In the genomic region with DNA sequence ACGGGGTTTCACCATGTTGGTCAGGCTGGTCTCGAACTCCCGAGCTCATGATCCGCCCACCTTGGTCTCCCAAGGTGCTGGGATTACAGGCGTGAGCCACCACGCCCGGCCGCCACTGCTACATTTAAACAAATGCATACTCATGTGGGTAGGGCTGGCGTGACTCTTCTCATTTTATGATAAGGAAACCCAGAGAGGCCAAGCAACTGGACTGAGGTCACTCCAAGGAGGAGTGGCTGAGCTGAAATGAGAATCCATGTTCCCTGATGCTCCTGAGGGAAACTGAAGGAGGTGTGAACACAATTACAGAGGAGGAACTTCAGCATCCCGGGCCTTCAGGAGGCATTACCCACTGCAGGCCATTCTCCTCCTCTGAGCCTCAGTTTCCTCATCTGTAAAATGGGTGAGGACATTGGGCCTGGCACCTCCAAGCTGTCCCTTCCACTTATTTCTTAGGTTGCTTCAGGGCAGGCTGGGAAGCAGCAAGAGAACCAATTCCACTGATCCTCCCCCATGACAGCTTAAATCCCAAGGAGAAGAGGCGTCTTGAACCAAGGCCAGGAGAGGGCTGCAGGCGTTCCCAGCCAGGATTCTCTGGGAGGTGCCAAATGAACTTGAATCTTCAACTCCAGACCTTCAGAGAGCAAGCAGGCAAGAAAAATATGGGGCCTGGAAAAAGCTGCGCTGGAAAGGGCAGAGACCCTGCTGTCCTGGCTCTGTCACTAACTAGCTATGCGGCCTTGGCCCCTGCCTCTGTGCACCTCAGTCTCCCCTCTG, we compare ENCODE assay signal across 18 cellular contexts. TPM values are rescaled to one million over a fixed set of nuclear protein-coding genes. Genes with fewer than 3 reads are reported as not detected.
DNase-seq lines count a peak whose midpoint lies in the region; ATAC-seq and TF ChIP-seq lines count a peak whose summit lies in the region.
"Had no signal": no experiment of that assay in that cellular context is flagged by ENCODE, and none has a peak within 500 bp of the region (broad histone marks: within the 10 kb centered on the region; RNA-seq: fewer than 3 reads in every experiment).

No MANE protein-coding gene starts in this region.

- H3K9me3 ChIP-seq in mucosa of rectum (ENCODE audit: control insufficient read depth in 2 of 2, low read length in 2 of 2) (no peaks in the 10 kb centered on the region), testis (no peaks in the 10 kb centered on the region)
- H3K9me3 ChIP-seq: neutrophil had no signal

- 85 to 88% methylated on average over 14 of the region's 14 CpGs for WGBS in testis, 2 donors

- TF ChIP-seq CTCF in RWPE1 (conservative IDR thresholded peaks at IDR 0.05; ENCODE audit: low read depth) (no peak), dorsolateral prefrontal cortex (IDR thresholded peaks at IDR 0.05 in 54 of 56, conservative IDR thresholded peaks at IDR 0.05 in 2 of 56; ENCODE audit: low read depth in 1 of 56, partially characterized antibody in 56 of 56) (no peak), testis (IDR thresholded peaks at IDR 0.05) (no peak)

- POLR2A ChIA-PET in RWPE1 (lab: Yijun Ruan, JAX; ENCODE audit: low non-redundant PET) = no interaction called here

- peaks cover 7 to 10% of the 10 kb centered on the region in 2 donors for H3K36me3 ChIP-seq in mucosa of rectum (ENCODE audit: control insufficient read depth in 2 of 2, insufficient read depth in 2 of 2, low read length in 2 of 2)
- no peaks in the 10 kb centered on the region for H3K36me3 ChIP-seq in testis (ENCODE audit: low read depth, missing control alignments)

- no peak for TF ChIP-seq POLR2A in testis (IDR thresholded peaks at IDR 0.05)

- H3K27ac ChIP-seq in RWPE1 (peak overlapping the region; percentile 88), dorsolateral prefrontal cortex (peak overlapping the region in 38 of 59 donors; percentile 9 to 98 (median 67)), mucosa of rectum (ENCODE audit: low read depth in 2 of 2, low read length in 2 of 2) (peak overlapping the region; percentile 95 to 98), testis (no peak overlapping the region)
- H3K27ac ChIP-seq: foreskin keratinocyte, neutrophil had no signal

- CTCF ChIA-PET in RWPE1 (lab: Yijun Ruan, JAX) = interaction anchor here (0.7 to 0.9 kb wide), 2 partner anchors 27 to 28 kb away, joined by 3 read pairs; no protein-coding TSS in a partner anchor

- no peaks in the 10 kb centered on the region for H3K27me3 ChIP-seq in dorsolateral prefrontal cortex
- no peaks in the 10 kb centered on the region for H3K27me3 ChIP-seq in mucosa of rectum (ENCODE audit: control insufficient read depth in 2 of 2, insufficient read depth in 2 of 2, low read length in 2 of 2)
- no peaks in the 10 kb centered on the region for H3K27me3 ChIP-seq in testis
- H3K27me3 ChIP-seq: foreskin keratinocyte, neutrophil had no signal

- ATAC-seq in GM21390 (IDR thresholded peaks at IDR 0.05; ENCODE audit: unreplicated experiment) = no peak
- ATAC-seq in GM18868 (IDR thresholded peaks at IDR 0.05; ENCODE audit: unreplicated experiment) = no peak
- ATAC-seq: activated CD8-positive, alpha-beta T cell treated with anti-CD3 and anti-CD28 coated beads for 36 hours; activated naive CD4-positive, alpha-beta T cell treated with anti-CD3 and anti-CD28 coated beads, Interleukin-2, amount 50 U/mL, for 72 hours; activated T-cell treated with anti-CD3 and anti-CD28 coated beads, Interleukin-2, amount 50 U/mL, for 4 hours; foreskin keratinocyte had no signal

- intact Hi-C loops in dorsolateral prefrontal cortex (cut with DNase I) (loop anchor here (5.0 to 10.0 kb wide), 2 partner anchors 36 to 178 kb away; a partner anchor contains a TSS), testis (cut with DNase I; ENCODE audit: low total_unique reads) (no loop called here)

- DNase-seq in RWPE1 (ENCODE audit: low spot score) (no peak), dorsolateral prefrontal cortex (no peak), testis (peak; percentile 30), hepatic stellate cell (ENCODE audit: low spot score) (no peak)
- DNase-seq: activated B cell treated with CpG ODN at 0.5 μM for 24 hours; activated CD8-positive, alpha-beta T cell treated with anti-CD3 and anti-CD28 coated beads for 36 hours; activated T-cell treated with anti-CD3 and anti-CD28 coated beads, Interleukin-2, amount 50 U/mL, for 4 hours; DND-41; foreskin keratinocyte; NCI-H526; retina; SHP77 treated with DMSO at 0.1 percent for 48 hours; T-helper 2 cell had no signal

- peaks cover 54 to 66% of the 10 kb centered on the region in 2 donors for H3K4me1 ChIP-seq in mucosa of rectum (ENCODE audit: control insufficient read depth in 2 of 2, insufficient read depth in 2 of 2, low read length in 2 of 2)
- H3K4me1 ChIP-seq in testis = peaks cover 18% of the 10 kb centered on the region
- H3K4me1 ChIP-seq: foreskin keratinocyte had no signal

- peak overlapping the region; percentile 86 to 97 for H3K9ac ChIP-seq in mucosa of rectum (ENCODE audit: low read depth in 1 of 2, low read length in 2 of 2)

- H3K4me3 ChIP-seq in dorsolateral prefrontal cortex (peak overlapping the region in 1 of 59 donors; percentile 91), mucosa of rectum (ENCODE audit: low read length in 2 of 2) (peak overlapping the region; percentile 73 to 83), testis (no peak overlapping the region)

RNA-seq across cellular contexts. Expression of a gene that starts 2.9 kb away (rescaled TPM):
- total RNA-seq in dorsolateral prefrontal cortex (10 to 100 TPM in 116 of 120 experiments, 1 to 10 TPM in 4; 8.8 to 40.3 (median 19.7) TPM), testis (10 to 100 TPM; 18.0 to 20.9 TPM)
- polyA plus RNA-seq in testis (ENCODE audit: insufficient read depth, low read depth, low replicate concordance) = 18.2 TPM

RNA-seq across cellular contexts. Expression of a gene that starts 3.2 kb away (rescaled TPM):
- total RNA-seq in dorsolateral prefrontal cortex (10 to 100 TPM; 12.8 to 46.5 (median 22.4) TPM), testis (100 to 1,000 TPM in 1 of 2 donors, 10 to 100 TPM in 1; 99.6 to 114 TPM)
- polyA plus RNA-seq in testis (ENCODE audit: insufficient read depth, low read depth, low replicate concordance) = 64.1 TPM

RNA-seq across cellular contexts. Expression of a gene that starts 35.2 kb away (rescaled TPM):
- total RNA-seq in dorsolateral prefrontal cortex (100 to 1,000 TPM in 55 of 120 experiments, 10 to 100 TPM in 65; 61.1 to 128 (median 98.0) TPM), testis (10 to 100 TPM; 39.1 to 57.0 TPM)
- 99.1 TPM for polyA plus RNA-seq in testis (ENCODE audit: insufficient read depth, low read depth, low replicate concordance)

Comparison
In these comparisons a context has a peak if more than half of its experiments do, and no peak if none do; other contexts are left out.
1. H3K27ac ChIP-seq: peak in RWPE1 (single experiment), dorsolateral prefrontal cortex (38 of 59) and mucosa of rectum (2 of 2); none in testis (0 of 2).
2. H3K4me3 ChIP-seq: peak in mucosa of rectum (2 of 2); none in testis (0 of 2).